20 cellular contexts compared by ENCODE assay signal in the genomic region with DNA sequence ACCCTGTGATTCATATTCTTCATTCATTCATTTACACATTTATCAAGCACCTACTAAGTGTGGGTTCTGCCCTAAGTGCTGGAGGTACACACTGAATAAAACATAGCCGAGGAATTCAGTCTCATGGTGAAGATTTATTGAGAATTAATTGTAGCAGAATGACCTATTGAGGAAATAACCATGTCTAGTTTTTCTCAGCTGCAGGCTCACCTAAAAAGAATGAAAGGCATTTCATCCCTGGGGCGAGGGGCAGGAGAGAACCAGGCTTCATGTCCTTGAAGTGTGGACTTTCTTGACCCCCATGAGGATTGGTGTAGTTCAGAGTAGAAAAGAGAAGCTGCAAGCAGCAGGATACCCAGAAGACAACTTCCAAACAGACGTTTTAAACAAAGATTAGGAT.
DNase-seq lines count a peak whose midpoint lies in the region; ATAC-seq, FAIRE-seq and TF ChIP-seq lines count a peak whose summit lies in the region.
"Had no signal": no experiment of that assay in that cellular context is flagged by ENCODE, and none has a peak within 500 bp of the region (broad histone marks: within the 10 kb centered on the region; RNA-seq: fewer than 3 reads in every experiment).

No MANE protein-coding gene starts in this region.

- H2AFZ ChIP-seq in HepG2 (ENCODE audit: low read length) = no peak overlapping the region

- no TSS peak for BruUV-seq in HepG2 (replicated peaks; lab: Mats Ljungman, UMichigan)

- no peak for TF ChIP-seq RAD21 in HepG2 (CRISPR knock-in tag; IDR thresholded peaks at IDR 0.05)

- no peak overlapping the region for H3K27ac Mint-ChIP-seq in T-helper 17 cell
- H3K27ac Mint-ChIP-seq in mesothelial cell of epicardium = peak overlapping the region; percentile 80
- H3K27ac Mint-ChIP-seq: activated CD4-positive, alpha-beta memory T cell treated with anti-CD3 and anti-CD28 coated beads, Interleukin-2, amount 10 ng/mL, durations not matched to agents 7 days and 5 days; activated naive CD8-positive, alpha-beta T cell; activated T-cell treated with anti-CD3 and anti-CD28 coated beads, Interleukin-2, amount 50 U/mL, for 24 hours; IgD-negative memory B cell; stimulated activated effector memory CD8-positive, alpha-beta T cell treated with anti-CD3 and anti-CD28 coated beads, Interleukin-12 subunit alpha, Interleukin-12 subunit beta, amount 100 ng/mL, for 72 hours had no signal

- intact Hi-C loops in HepG2 (cut with micrococcal nuclease; ENCODE audit: unreplicated experiment) = no loop called here
- intact Hi-C loops in dorsolateral prefrontal cortex (cut with DNase I) = no loop called here

- no peaks in the 10 kb centered on the region for H3K9me3 Mint-ChIP-seq in mesothelial cell of epicardium
- H3K9me3 Mint-ChIP-seq: activated CD4-positive, alpha-beta memory T cell treated with anti-CD3 and anti-CD28 coated beads, Interleukin-2, amount 10 ng/mL, durations not matched to agents 7 days and 5 days; stimulated activated effector memory CD8-positive, alpha-beta T cell treated with anti-CD3 and anti-CD28 coated beads, Interleukin-12 subunit alpha, Interleukin-12 subunit beta, amount 100 ng/mL, for 72 hours had no signal

- ATAC-seq in T-helper 17 cell = no peak
- no peak for ATAC-seq in HepG2
- ATAC-seq: right lobe of liver had no signal

- no peaks in the 10 kb centered on the region for H3K79me2 ChIP-seq in HepG2 (ENCODE audit: insufficient read depth, low read length)

- H3K9me3 ChIP-seq in BLaER1 (no peaks in the 10 kb centered on the region), T-helper 17 cell (ENCODE audit: control insufficient read depth, low read length, poor library complexity, severe bottlenecking) (peaks cover 3% of the 10 kb centered on the region), HepG2 (ENCODE audit: low read length) (no peaks in the 10 kb centered on the region)
- H3K9me3 ChIP-seq: right lobe of liver had no signal

- in situ Hi-C loops in Caki2 (cut with HindIII; ENCODE audit: low pct_unique_long_range_greater_than_20kb, low sequenced_read_pairs) (no loop called here), HepG2 (cut with HindIII; ENCODE audit: extremely low pct_ligation_motif_present, low pct_unique_long_range_greater_than_20kb) (no loop called here)

- H3K27ac ChIP-seq in BLaER1 (no peak overlapping the region), HepG2 (ENCODE audit: extremely low read length, insufficient read depth, low read length) (no peak overlapping the region), dorsolateral prefrontal cortex (peak overlapping the region in 2 of 59 donors; percentile 9 to 62)
- H3K27ac ChIP-seq: right lobe of liver, WERI-Rb-1 had no signal

- WGBS in HepG2 (ENCODE audit: low lambda C conversion rate) = 26% methylated on average over 3 of the region's 3 CpGs

- POLR2A ChIA-PET in HepG2 (lab: Yijun Ruan, JAX) = no interaction called here

- H3K27me3 ChIP-seq in BLaER1 (no peaks in the 10 kb centered on the region), HepG2 (ENCODE audit: control insufficient read depth in 1 of 2, insufficient read depth in 2 of 2, low read length in 2 of 2) (peaks cover 1 to 8% of the 10 kb centered on the region in 2 experiments; a peak in 2 of 5 replicates), dorsolateral prefrontal cortex (no peaks in the 10 kb centered on the region)
- H3K27me3 ChIP-seq: right lobe of liver had no signal

- H3K27me3 Mint-ChIP-seq in T-helper 17 cell (peaks cover 56% of the 10 kb centered on the region), mesothelial cell of epicardium (ENCODE audit: low read depth) (no peaks in the 10 kb centered on the region)

- DNase-seq in Caki2 (ENCODE audit: low read depth) (peak; percentile 11), T-helper 17 cell (no peak), mesothelial cell of epicardium (ENCODE audit: low spot score in 2 of 2, unreplicated experiment in 2 of 2) (no peak), HepG2 (ENCODE audit: low spot score) (no peak), dorsolateral prefrontal cortex (no peak), GM03348 (ENCODE audit: low spot score) (no peak)
- DNase-seq: activated T-cell treated with anti-CD3 and anti-CD28 coated beads, Interleukin-2, amount 50 U/mL, for 24 hours; GF-D8; NCI-H146; NCI-H748 treated with DMSO at 0.1 percent for 48 hours; right lobe of liver; WERI-Rb-1 had no signal

- FAIRE-seq in HepG2 (lab: Jason Lieb, UNC) = no peak
- FAIRE-seq: D721Med, frontal cortex, GM12878 had no signal

- H3K4me3 ChIP-seq in BLaER1 (no peak overlapping the region), HepG2 (replicated peaks in 1 of 3; ENCODE audit: insufficient read depth in 1 of 3, low read depth in 2 of 3, low read length in 3 of 3) (no peak overlapping the region), dorsolateral prefrontal cortex (no peak overlapping the region)
- H3K4me3 ChIP-seq: GM12878, right lobe of liver had no signal

- H3K4me3 Mint-ChIP-seq in T-helper 17 cell (peak overlapping the region; percentile 67), mesothelial cell of epicardium (no peak overlapping the region)
- H3K4me3 Mint-ChIP-seq: activated CD4-positive, alpha-beta memory T cell treated with anti-CD3 and anti-CD28 coated beads, Interleukin-2, amount 10 ng/mL, durations not matched to agents 7 days and 5 days; activated naive CD8-positive, alpha-beta T cell; activated T-cell treated with anti-CD3 and anti-CD28 coated beads, Interleukin-2, amount 50 U/mL, for 24 hours; IgD-negative memory B cell; stimulated activated effector memory CD8-positive, alpha-beta T cell treated with anti-CD3 and anti-CD28 coated beads, Interleukin-12 subunit alpha, Interleukin-12 subunit beta, amount 100 ng/mL, for 72 hours had no signal

- H3K4me2 ChIP-seq in BLaER1 (peak overlapping the region; percentile 70), HepG2 (ENCODE audit: low read depth, low read length) (no peak overlapping the region)

- TF ChIP-seq POLR2A in HepG2 (IDR thresholded peaks at IDR 0.05; ENCODE audit: insufficient read depth in 1 of 2, low read depth in 2 of 2, low read length in 2 of 2) = no peak

- H3K4me1 Mint-ChIP-seq in T-helper 17 cell (peaks cover 28% of the 10 kb centered on the region), mesothelial cell of epicardium (peaks cover 31% of the 10 kb centered on the region)

- H3K9ac ChIP-seq in BLaER1 (no peak overlapping the region), HepG2 (ENCODE audit: insufficient read depth, low read depth, low read length) (no peak overlapping the region)

- H3K36me3 Mint-ChIP-seq in T-helper 17 cell (ENCODE audit: low read depth) (no peaks in the 10 kb centered on the region), mesothelial cell of epicardium (no peaks in the 10 kb centered on the region)
- H3K36me3 Mint-ChIP-seq: activated naive CD8-positive, alpha-beta T cell; IgD-negative memory B cell; stimulated activated effector memory CD8-positive, alpha-beta T cell treated with anti-CD3 and anti-CD28 coated beads, Interleukin-12 subunit alpha, Interleukin-12 subunit beta, amount 100 ng/mL, for 72 hours had no signal

- no peaks in the 10 kb centered on the region for H3K36me3 ChIP-seq in BLaER1
- no peaks in the 10 kb centered on the region for H3K36me3 ChIP-seq in HepG2 (replicated peaks in 1 of 2; ENCODE audit: control insufficient read depth in 1 of 2, insufficient read depth in 2 of 2, low read length in 2 of 2)
- H3K36me3 ChIP-seq: right lobe of liver, WERI-Rb-1 had no signal

- CTCF ChIA-PET in HepG2 (lab: Yijun Ruan, JAX; ENCODE audit: low intra/inter-chr PET ratio, low total read pairs) = no interaction called here

- no peak for TF ChIP-seq CTCF in mesothelial cell of epicardium (IDR thresholded peaks at IDR 0.05; ENCODE audit: unreplicated experiment)
- no peak for TF ChIP-seq CTCF in HepG2 (CRISPR knock-in tag; IDR thresholded peaks at IDR 0.05)
- no peak for TF ChIP-seq CTCF in dorsolateral prefrontal cortex (IDR thresholded peaks at IDR 0.05 in 54 of 56, conservative IDR thresholded peaks at IDR 0.05 in 2 of 56; ENCODE audit: low read depth in 1 of 56, partially characterized antibody in 56 of 56)

- H4K20me1 ChIP-seq in BLaER1 (no peaks in the 10 kb centered on the region), HepG2 (ENCODE audit: insufficient read depth, low read length) (no peaks in the 10 kb centered on the region)

- no peak for TF ChIP-seq EP300 in HepG2 (IDR thresholded peaks at IDR 0.05; ENCODE audit: low read depth in 2 of 2, low read length in 2 of 2)
- TF ChIP-seq EP300 in HepG2 (CRISPR knock-in tag; IDR thresholded peaks at IDR 0.05; ENCODE audit: borderline replicate concordance) = no peak

- peaks cover 57% of the 10 kb centered on the region for H3K4me1 ChIP-seq in BLaER1
- H3K4me1 ChIP-seq in HepG2 (ENCODE audit: insufficient read depth, low read length) = peaks cover 24% of the 10 kb centered on the region
- H3K4me1 ChIP-seq: right lobe of liver had no signal

TF ChIP-seq in HepG2, 621 proteins besides CTCF, POLR2A, EP300 and RAD21 (continues in another document):
- TF ChIP-seq NFIB (CRISPR knock-in tag; IDR thresholded peaks at IDR 0.05; ENCODE audit: borderline replicate concordance) (no peak), HIVEP1 (CRISPR knock-in tag; IDR thresholded peaks at IDR 0.05) (no peak)
- TF ChIP-seq, protein P1, sequence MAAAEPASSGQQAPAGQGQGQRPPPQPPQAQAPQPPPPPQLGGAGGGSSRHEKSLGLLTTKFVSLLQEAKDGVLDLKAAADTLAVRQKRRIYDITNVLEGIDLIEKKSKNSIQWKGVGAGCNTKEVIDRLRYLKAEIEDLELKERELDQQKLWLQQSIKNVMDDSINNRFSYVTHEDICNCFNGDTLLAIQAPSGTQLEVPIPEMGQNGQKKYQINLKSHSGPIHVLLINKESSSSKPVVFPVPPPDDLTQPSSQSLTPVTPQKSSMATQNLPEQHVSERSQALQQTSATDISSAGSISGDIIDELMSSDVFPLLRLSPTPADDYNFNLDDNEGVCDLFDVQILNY (CRISPR knock-in tag; conservative IDR thresholded peaks at IDR 0.05) = no peak
